Comparison of ENCODE assay signal across 28 cellular contexts in genomic region chr2:208502288-208502687, GRCh38.
"Had no signal": no experiment of that assay in that cellular context is flagged by ENCODE, and none has a peak within 500 bp of the region (broad histone marks: within the 10 kb centered on the region; RNA-seq: fewer than 3 reads in every experiment).

No MANE protein-coding gene starts in this region.

- ATAC-seq: effector memory CD8-positive, alpha-beta T cell; esophagus mucosa; gastrocnemius medialis; heart right ventricle; left cardiac atrium; left lung; left ventricle myocardium superior; lower lobe of right lung; mucosa of descending colon; naive thymus-derived CD8-positive, alpha-beta T cell had no signal

- H3K4me3 ChIP-seq: colonic mucosa, esophagus squamous epithelium, gastrocnemius medialis, heart right ventricle, left lung, lower lobe of right lung, mucosa of descending colon had no signal

- H3K36me3 ChIP-seq: colonic mucosa, esophagus squamous epithelium, gastrocnemius medialis, heart right ventricle, left lung, lower lobe of right lung had no signal

- FAIRE-seq: endometrium, kidney had no signal

- H3K27ac ChIP-seq: colonic mucosa, epithelial cell of prostate, esophagus squamous epithelium, gastrocnemius medialis, heart right ventricle, left lung, lower lobe of right lung had no signal

- DNase-seq: colonic mucosa; cortex of kidney; effector CD8-positive, alpha-beta T cell; effector memory CD8-positive, alpha-beta T cell; endodermal cell; erythroblast; esophagus squamous epithelium; foreskin fibroblast; foreskin melanocyte; gastrocnemius medialis; glutamatergic neuron; head of caudate nucleus; heart right ventricle; hippocampal formation; islet precursor cell; kidney; kidney glomerular epithelial cell; left cardiac atrium; left lung; left ventricle myocardium superior; lower lobe of right lung; mesenchymal stem cell; mucosa of descending colon; naive B cell; naive thymus-derived CD8-positive, alpha-beta T cell had no signal

- H3K9me3 ChIP-seq: colonic mucosa, esophagus squamous epithelium, lower lobe of right lung, mucosa of descending colon had no signal

- H3K4me1 ChIP-seq: colonic mucosa, esophagus squamous epithelium, gastrocnemius medialis, heart right ventricle, left lung, lower lobe of right lung had no signal

- H3K27me3 ChIP-seq: colonic mucosa, esophagus squamous epithelium, gastrocnemius medialis, heart right ventricle, left lung had no signal
